Comparison of ENCODE assay signal across 22 cellular contexts in genomic region chr12:111838353-111838752, GRCh38. TPM values are rescaled to one million over a fixed set of nuclear protein-coding genes. Genes with fewer than 3 reads are reported as not detected.
A peak's percentile ranks its signal among the peaks of the same experiment; 100 is the strongest.
DNase-seq lines count a peak whose midpoint lies in the region; ATAC-seq, FAIRE-seq and TF ChIP-seq lines count a peak whose summit lies in the region.
"Had no signal": no experiment of that assay in that cellular context is flagged by ENCODE, and none has a peak within 500 bp of the region (broad histone marks: within the 10 kb centered on the region; RNA-seq: fewer than 3 reads in every experiment).

No MANE protein-coding gene starts in this region.

- WGBS in HepG2 (ENCODE audit: low lambda C conversion rate), result 98% methylated on average over 3 of the region's 3 CpGs

- in situ Hi-C loops in HepG2 (cut with HindIII; ENCODE audit: extremely low pct_ligation_motif_present, low pct_unique_long_range_greater_than_20kb), result no loop called here

- H3K27ac ChIP-seq in HepG2 (ENCODE audit: extremely low read length, insufficient read depth, low read length), result no peak overlapping the region
- H3K27ac ChIP-seq: adrenal gland, breast epithelium, coronary artery, neutrophil had no signal

- no peaks in the 10 kb centered on the region for H3K9me3 ChIP-seq in HepG2 (ENCODE audit: low read length)
- H3K9me3 ChIP-seq: adrenal gland, breast epithelium, neutrophil had no signal

- TF ChIP-seq EP300 in HepG2 (IDR thresholded peaks at IDR 0.05; ENCODE audit: low read depth in 2 of 2, low read length in 2 of 2), result no peak
- no peak for TF ChIP-seq EP300 in HepG2 (CRISPR knock-in tag; IDR thresholded peaks at IDR 0.05; ENCODE audit: borderline replicate concordance)

- no TSS peak for BruUV-seq in HepG2 (replicated peaks; lab: Mats Ljungman, UMichigan)

- CTCF ChIA-PET in HepG2 (lab: Yijun Ruan, JAX; ENCODE audit: low intra/inter-chr PET ratio, low total read pairs), result no interaction called here

- H3K27me3 Mint-ChIP-seq in naive thymus-derived CD8-positive, alpha-beta T cell, result peaks cover 0 to 3% (median 0%) of the 10 kb centered on the region in 5 donors

- H3K36me3 ChIP-seq in HepG2 (replicated peaks in 1 of 2; ENCODE audit: control insufficient read depth in 1 of 2, insufficient read depth in 2 of 2, low read length in 2 of 2), result peaks cover 0 to 5% of the 10 kb centered on the region in 2 experiments; a peak in 2 of 5 replicates
- H3K36me3 ChIP-seq: breast epithelium had no signal

- intact Hi-C loops in HepG2 (cut with micrococcal nuclease; ENCODE audit: unreplicated experiment), result no loop called here

- FAIRE-seq in HepG2 (lab: Jason Lieb, UNC), result no peak
- FAIRE-seq: GM12891, small intestine had no signal

- H3K36me3 Mint-ChIP-seq in naive thymus-derived CD8-positive, alpha-beta T cell, result peaks cover 4 to 22% (median 16%) of the 10 kb centered on the region in 3 donors

- H2AFZ ChIP-seq in HepG2 (ENCODE audit: low read length), result no peak overlapping the region

- no peak overlapping the region for H3K9ac ChIP-seq in HepG2 (ENCODE audit: insufficient read depth, low read depth, low read length)

- DNase-seq in DMS 273 (lab: John Stamatoyannopoulos, UW; ENCODE audit: unreplicated experiment) (peak; percentile 64), NCI-H2171 treated with DMSO at 0.1 percent for 48 hours (lab: John Stamatoyannopoulos, UW) (peak; percentile 65), amniotic epithelial cell (ENCODE audit: low read depth) (peak; percentile 29), HepG2 (ENCODE audit: low spot score) (no peak), OCI-M2 (lab: John Stamatoyannopoulos, UW; ENCODE audit: unreplicated experiment) (no peak)
- no peak for DNase-seq in naive thymus-derived CD8-positive, alpha-beta T cell
- DNase-seq: activated CD4-positive, alpha-beta T cell treated with anti-CD3 and anti-CD28 coated beads, Interleukin-2, amount 50 U/mL, for 48 hours; activated effector memory CD4-positive, alpha-beta T cell treated with anti-CD3 and anti-CD28 coated beads, Interleukin-2, amount 50 U/mL, for 16 hours; adrenal gland; DND-41; endodermal cell; glutamatergic neuron; NCI-H1694; NCI-H345; NK-92 treated with Interleukin-12 subunit alpha and Interleukin-12 subunit beta, amount 100 ng/mL, for 24 hours; small intestine; stimulated activated naive B cell treated with anti-CD40 and anti-IgM and Interleukin-4, amounts not matched to agents 10 μg/mL and 1 μg/mL and 100 μg/mL, for 72 hours had no signal

- peaks cover 0 to 6% (median 0%) of the 10 kb centered on the region in 9 donors for H3K9me3 Mint-ChIP-seq in naive thymus-derived CD8-positive, alpha-beta T cell
- H3K9me3 Mint-ChIP-seq: stimulated activated naive B cell treated with anti-CD40 and anti-IgM and Interleukin-4, amounts not matched to agents 10 μg/mL and 1 μg/mL and 100 μg/mL, for 72 hours had no signal

- H3K4me2 ChIP-seq in HepG2 (ENCODE audit: low read depth, low read length), result no peak overlapping the region

- POLR2A ChIA-PET in naive thymus-derived CD8-positive, alpha-beta T cell (lab: Charles Lee), result interaction anchor here (0.6 kb wide), 1 partner anchor 9 kb away, joined by 3 read pairs; no protein-coding TSS in a partner anchor
- POLR2A ChIA-PET in HepG2 (lab: Yijun Ruan, JAX), result no interaction called here

- no peak for TF ChIP-seq CTCF in HepG2 (CRISPR knock-in tag; IDR thresholded peaks at IDR 0.05)

- TF ChIP-seq POLR2A in HepG2 (IDR thresholded peaks at IDR 0.05; ENCODE audit: insufficient read depth in 1 of 2, low read depth in 2 of 2, low read length in 2 of 2), result no peak

- no peaks in the 10 kb centered on the region for H4K20me1 ChIP-seq in HepG2 (ENCODE audit: insufficient read depth, low read length)

- H3K27ac Mint-ChIP-seq in naive thymus-derived CD8-positive, alpha-beta T cell, result peak overlapping the region in 7 of 10 donors; percentile 16 to 72 (median 62)
- H3K27ac Mint-ChIP-seq: endodermal cell; stimulated activated naive B cell treated with anti-CD40 and anti-IgM and Interleukin-4, amounts not matched to agents 10 μg/mL and 1 μg/mL and 100 μg/mL, for 72 hours had no signal

- H3K4me1 ChIP-seq in HepG2 (ENCODE audit: insufficient read depth, low read length), result peaks cover 19% of the 10 kb centered on the region

- peaks cover 25 to 58% (median 53%) of the 10 kb centered on the region in 4 donors for H3K4me1 Mint-ChIP-seq in naive thymus-derived CD8-positive, alpha-beta T cell

- no peaks in the 10 kb centered on the region; a peak in 1 of 5 replicates for H3K27me3 ChIP-seq in HepG2 (ENCODE audit: control insufficient read depth in 1 of 2, insufficient read depth in 2 of 2, low read length in 2 of 2)
- H3K27me3 ChIP-seq: adrenal gland, breast epithelium, neutrophil had no signal

- no peak for ATAC-seq in naive thymus-derived CD8-positive, alpha-beta T cell
- ATAC-seq in HepG2 (no peak), GM21367 (IDR thresholded peaks at IDR 0.05; ENCODE audit: unreplicated experiment) (no peak)
- ATAC-seq: stimulated activated naive B cell treated with anti-CD40 and anti-IgM and Interleukin-4, amounts not matched to agents 10 μg/mL and 1 μg/mL and 100 μg/mL, for 72 hours had no signal

- TF ChIP-seq RAD21 in HepG2 (CRISPR knock-in tag; IDR thresholded peaks at IDR 0.05), result no peak

- peak overlapping the region in 2 of 10 donors; percentile 7 to 24 for H3K4me3 Mint-ChIP-seq in naive thymus-derived CD8-positive, alpha-beta T cell
- H3K4me3 Mint-ChIP-seq: endodermal cell; stimulated activated naive B cell treated with anti-CD40 and anti-IgM and Interleukin-4, amounts not matched to agents 10 μg/mL and 1 μg/mL and 100 μg/mL, for 72 hours had no signal

- H3K79me2 ChIP-seq in HepG2 (ENCODE audit: insufficient read depth, low read length), result peaks cover 27% of the 10 kb centered on the region

- H3K4me3 ChIP-seq in HepG2 (replicated peaks in 1 of 3; ENCODE audit: insufficient read depth in 1 of 3, low read depth in 2 of 3, low read length in 3 of 3), result no peak overlapping the region
- H3K4me3 ChIP-seq: adrenal gland, breast epithelium, coronary artery had no signal

TF ChIP-seq in HepG2, 621 proteins besides CTCF, POLR2A, EP300 and RAD21:
- no peak for TF ChIP-seq ZNF773 (CRISPR knock-in tag; IDR thresholded peaks at IDR 0.05; ENCODE audit: borderline replicate concordance)
- no peak for TF ChIP-seq ZNF589 (CRISPR knock-in tag; conservative IDR thresholded peaks at IDR 0.05)
- TF ChIP-seq ZSCAN9 (CRISPR knock-in tag; IDR thresholded peaks at IDR 0.05; ENCODE audit: borderline replicate concordance), result no peak
- no peak for TF ChIP-seq KLF12 (CRISPR knock-in tag; IDR thresholded peaks at IDR 0.05; ENCODE audit: borderline replicate concordance)
- no peak for TF ChIP-seq SAFB2 (CRISPR knock-in tag; IDR thresholded peaks at IDR 0.05; ENCODE audit: borderline replicate concordance, low read depth)
- no peak for TF ChIP-seq ZNF557 (CRISPR knock-in tag; IDR thresholded peaks at IDR 0.05)
- TF ChIP-seq ZNF552 (CRISPR knock-in tag; IDR thresholded peaks at IDR 0.05; ENCODE audit: borderline replicate concordance), result no peak
- TF ChIP-seq ZNF382 (CRISPR knock-in tag; IDR thresholded peaks at IDR 0.05; ENCODE audit: borderline replicate concordance), result no peak
- no peak for TF ChIP-seq E2F5 (CRISPR knock-in tag; conservative IDR thresholded peaks at IDR 0.05)
- TF ChIP-seq HES4 (CRISPR knock-in tag; IDR thresholded peaks at IDR 0.05; ENCODE audit: borderline replicate concordance), result no peak
- TF ChIP-seq SP4 (CRISPR knock-in tag; IDR thresholded peaks at IDR 0.05), result no peak
- TF ChIP-seq NPAS2 (CRISPR knock-in tag; IDR thresholded peaks at IDR 0.05; ENCODE audit: borderline replicate concordance), result no peak

RNA-seq across cellular contexts. Expression of gene MAPKAPK5, which starts 3.7 kb away (rescaled TPM):
- total RNA-seq in naive thymus-derived CD8-positive, alpha-beta T cell, result 10 to 100 TPM; 76.4 to 80.6 TPM
- polyA plus RNA-seq in naive thymus-derived CD8-positive, alpha-beta T cell, result 10 to 100 TPM; 25.8 to 54.2 (median 33.5) TPM
- 47.5 and 58.2 TPM in 2 replicates for total RNA-seq in HepG2 (2016; rRNA removed; fragmentation: Illumina TruSeq; extraction: Trizol)
- total RNA-seq in HepG2 (2016; cell fraction: cytosol; rRNA removed; fragmentation: Illumina TruSeq; extraction: Trizol; ENCODE audit: low read depth), result 39.2 and 39.5 TPM in 2 replicates
- 47.8 and 57.4 TPM in 2 replicates for total RNA-seq in HepG2 (2016; cell fraction: insoluble cytoplasmic fraction; rRNA removed; fragmentation: Illumina TruSeq; extraction: Trizol)
- total RNA-seq in HepG2 (2016; cell fraction: membrane; rRNA removed; fragmentation: Illumina TruSeq; extraction: Trizol), result 77.5 and 77.8 TPM in 2 replicates
- 54.2 and 63.6 TPM in 2 replicates for total RNA-seq in HepG2 (2016; cell fraction: nucleus; rRNA removed; fragmentation: Illumina TruSeq; extraction: Trizol)
- 36.7 and 43.2 TPM in 2 replicates for polyA plus RNA-seq in HepG2 (2011; rRNA removed)
- 32.6 TPM in 2 replicates for polyA plus RNA-seq in HepG2 (2011; cell fraction: cytosol; rRNA removed)
- polyA plus RNA-seq in HepG2 (2011; cell fraction: nucleus; rRNA removed), result 51.8 and 52.3 TPM in 2 replicates
- polyA plus RNA-seq in HepG2 (2012), result 27.7 and 31.8 TPM in 2 replicates
- polyA plus RNA-seq in HepG2 (2016; cell fraction: cytosol; fragmentation: Illumina TruSeq; extraction: Trizol; ENCODE audit: low read depth), result 34.7 and 39.7 TPM in 2 replicates
- polyA plus RNA-seq in HepG2 (2016; cell fraction: insoluble cytoplasmic fraction; fragmentation: Illumina TruSeq; extraction: Trizol; ENCODE audit: low read depth), result 46.1 and 53.0 TPM in 2 replicates
- polyA plus RNA-seq in HepG2 (2016; cell fraction: membrane; fragmentation: Illumina TruSeq; extraction: Trizol; ENCODE audit: low read depth), result 54.7 and 59.5 TPM in 2 replicates
- 84.3 and 88.6 TPM in 2 replicates for polyA plus RNA-seq in HepG2 (2016; cell fraction: nucleus; fragmentation: Illumina TruSeq; extraction: Trizol; ENCODE audit: insufficient read depth, low read depth)
- polyA minus RNA-seq in HepG2 (2011; rRNA and poly(A)+ RNA removed; ENCODE audit: low replicate concordance), result 27.6 and 41.1 TPM in 2 replicates
- polyA minus RNA-seq in HepG2 (2011; cell fraction: cytosol; rRNA and poly(A)+ RNA removed), result 11.3 and 19.1 TPM in 2 replicates
- 51.0 and 69.4 TPM in 2 replicates for polyA minus RNA-seq in HepG2 (2011; cell fraction: nucleus; rRNA and poly(A)+ RNA removed)

Comparison
In these comparisons a context has a peak if more than half of its experiments do, and no peak if none do; other contexts are left out.
1. DNase-seq: peak in DMS 273 (single experiment), NCI-H2171 treated with DMSO at 0.1 percent for 48 hours (single experiment) and amniotic epithelial cell (single experiment); none in naive thymus-derived CD8-positive, alpha-beta T cell (0 of 10), HepG2 (single experiment) and OCI-M2 (single experiment).